ENCODE assay signal across 8 cellular contexts in the genomic region with DNA sequence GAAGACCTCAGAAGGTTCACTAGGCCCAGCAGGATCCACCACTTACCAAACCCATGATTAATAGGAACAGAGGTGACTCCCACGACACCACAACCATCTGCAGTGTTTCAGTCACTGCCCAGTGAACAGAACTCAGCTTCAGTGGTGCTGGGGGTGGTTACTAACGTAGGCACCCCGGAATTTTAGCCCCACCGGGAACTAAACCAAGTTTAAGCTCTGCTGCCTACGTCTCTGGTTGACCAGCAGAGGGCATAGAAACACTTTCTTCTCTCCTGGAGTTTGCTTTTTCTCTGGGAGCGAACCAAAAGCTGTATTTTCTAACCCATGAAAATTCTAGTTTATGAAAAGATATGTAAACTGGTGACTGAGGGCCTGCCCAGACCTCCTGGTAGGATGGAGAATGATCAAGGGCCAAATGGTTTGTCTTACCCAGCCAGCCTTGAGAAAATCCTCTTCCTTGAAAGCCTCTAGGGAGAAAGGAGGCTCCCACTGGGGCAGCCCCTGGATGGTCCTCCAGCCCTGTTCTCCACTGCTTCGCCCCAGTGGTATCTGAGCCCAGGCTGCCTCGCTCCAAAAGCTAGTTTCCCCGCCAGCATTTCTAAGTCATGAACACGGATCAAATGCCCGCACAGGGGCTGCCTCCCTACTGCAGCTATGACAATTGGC.
DNase-seq lines count a peak whose midpoint lies in the region; TF ChIP-seq lines count a peak whose summit lies in the region.

No MANE protein-coding gene starts in this region.

- intact Hi-C loops in ascending aorta (cut with DNase I), result no loop called here
- intact Hi-C loops in uterus (cut with DNase I; ENCODE audit: low total_unique reads), result no loop called here

- no peaks in the 10 kb centered on the region for H3K27me3 ChIP-seq in Karpas-422 (ENCODE audit: low read length)
- no peaks in the 10 kb centered on the region for H3K27me3 ChIP-seq in ascending aorta
- H3K27me3 ChIP-seq in uterus, result no peaks in the 10 kb centered on the region

- TF ChIP-seq POLR2A in uterus (IDR thresholded peaks at IDR 0.05), result no peak

- H3K4me1 ChIP-seq in Karpas-422 (ENCODE audit: low read length), result peaks cover 27% of the 10 kb centered on the region
- H3K4me1 ChIP-seq in ascending aorta, result peaks cover 2 to 3% of the 10 kb centered on the region in 2 donors
- H3K4me1 ChIP-seq in uterus, result no peaks in the 10 kb centered on the region

- H3K9me2 ChIP-seq in Karpas-422 (replicated peaks; ENCODE audit: insufficient read depth, low read length), result no peaks in the 10 kb centered on the region

- TF ChIP-seq CTCF in ascending aorta (IDR thresholded peaks at IDR 0.05) (peak; percentile 33 to 69 (median 52)), uterus (IDR thresholded peaks at IDR 0.05) (peak in 3 of 4 experiments; percentile 17 to 22 (median 20))

- no peak overlapping the region for H2AFZ ChIP-seq in Karpas-422 (ENCODE audit: low read length)

- H3K4me2 ChIP-seq in Karpas-422 (ENCODE audit: low read depth, low read length, poor library complexity, severe bottlenecking), result no peak overlapping the region

- H3K9me3 ChIP-seq in Karpas-422 (ENCODE audit: low read length) (no peaks in the 10 kb centered on the region), ascending aorta (no peaks in the 10 kb centered on the region), uterus (no peaks in the 10 kb centered on the region)

- no peaks in the 10 kb centered on the region for H3K79me2 ChIP-seq in Karpas-422 (ENCODE audit: low read length)

- no peaks in the 10 kb centered on the region for H3K36me3 ChIP-seq in Karpas-422 (ENCODE audit: insufficient read depth, low read length)
- H3K36me3 ChIP-seq in ascending aorta, result no peaks in the 10 kb centered on the region
- no peaks in the 10 kb centered on the region for H3K36me3 ChIP-seq in uterus

- no peaks in the 10 kb centered on the region for H4K20me1 ChIP-seq in Karpas-422 (ENCODE audit: insufficient read depth, low read depth, low read length)

- H3K4me3 ChIP-seq in Karpas-422 (ENCODE audit: low read length) (no peak overlapping the region), ascending aorta (no peak overlapping the region), uterus (no peak overlapping the region)

- no peak overlapping the region for H3K9ac ChIP-seq in Karpas-422 (ENCODE audit: low read length)

- H3K27ac ChIP-seq in Karpas-422 (ENCODE audit: low read length) (no peak overlapping the region), ascending aorta (no peak overlapping the region), uterus (no peak overlapping the region)

- peak; percentile 18 for DNase-seq in DMS53 (lab: John Stamatoyannopoulos, UW)
- no peak for DNase-seq in DMS53 treated with DMSO at 0.1 percent for 48 hours (lab: John Stamatoyannopoulos, UW; ENCODE audit: unreplicated experiment)
- peak; percentile 80 for DNase-seq in Karpas-422
- DNase-seq in ascending aorta (ENCODE audit: low spot score in 2 of 2), result no peak
- peak; percentile 63 for DNase-seq in kidney glomerular epithelial cell (lab: John Stamatoyannopoulos, UW)
- DNase-seq in uterus, result no peak
- DNase-seq in NCI-H1930 (lab: John Stamatoyannopoulos, UW), result no peak
- no peak for DNase-seq in NCI-H1105 treated with DMSO at 0.1 percent for 48 hours (lab: John Stamatoyannopoulos, UW)

Comparison
In these comparisons a context has a peak if more than half of its experiments do, and no peak if none do; other contexts are left out.
1. DNase-seq: peak in DMS53 (single experiment), Karpas-422 (single experiment) and kidney glomerular epithelial cell (single experiment); none in DMS53 treated with DMSO at 0.1 percent for 48 hours (single experiment), ascending aorta (0 of 2), uterus (0 of 2), NCI-H1930 (0 of 2) and NCI-H1105 treated with DMSO at 0.1 percent for 48 hours (single experiment).